Comparison of ENCODE assay signal across 1 cellular context in genomic region chr17:789931-790873, GRCh38.
A peak's percentile ranks its signal among the peaks of the same experiment; 100 is the strongest.
TF ChIP-seq lines count a peak whose summit lies in the region.

No MANE protein-coding gene starts in this region.

TF ChIP-seq in HepG2, 621 proteins besides CTCF, POLR2A, EP300 and RAD21:
- TF ChIP-seq AGO2 (optimal IDR thresholded peaks at IDR 0.05; ENCODE audit: low read depth, low read length) = peak; percentile 87
- peak; percentile 38; the same call in 1 of the 2 replicates for TF ChIP-seq RBFOX2 (IDR thresholded peaks at IDR 0.05; ENCODE audit: low read depth, low read length)
